Comparison of ENCODE assay signal across 2 cellular contexts in genomic region chr7:76330245-76330644, GRCh38.
TF ChIP-seq lines count a peak whose summit lies in the region.

No MANE protein-coding gene starts in this region.

TF ChIP-seq in liver, 16 proteins besides CTCF, POLR2A, EP300 and RAD21:
- TF ChIP-seq RXRA (IDR thresholded peaks at IDR 0.05) (peak; percentile 41 to 58), REST (IDR thresholded peaks at IDR 0.05) (no peak), HNF4G (IDR thresholded peaks at IDR 0.05) (no peak), HNF4A (conservative IDR thresholded peaks at IDR 0.05) (peak in 1 of 2 donors; percentile 44)

TF ChIP-seq in HepG2, 621 proteins besides CTCF, POLR2A, EP300 and RAD21:
- no peak for TF ChIP-seq ZNF484 (CRISPR knock-in tag; IDR thresholded peaks at IDR 0.05; ENCODE audit: borderline replicate concordance, low read depth)
- no peak for TF ChIP-seq SOX13 (IDR thresholded peaks at IDR 0.05)
- no peak for TF ChIP-seq SOX13 (CRISPR knock-in tag; conservative IDR thresholded peaks at IDR 0.05 in 1 of 2, IDR thresholded peaks at IDR 0.05 in 1 of 2)
- no peak for TF ChIP-seq ZNF572 (CRISPR knock-in tag; IDR thresholded peaks at IDR 0.05)
- TF ChIP-seq SAFB2 (CRISPR knock-in tag; IDR thresholded peaks at IDR 0.05; ENCODE audit: borderline replicate concordance, low read depth) = no peak
- no peak for TF ChIP-seq MZF1 (CRISPR knock-in tag; IDR thresholded peaks at IDR 0.05; ENCODE audit: borderline replicate concordance)
- TF ChIP-seq ZNF335 (CRISPR knock-in tag; IDR thresholded peaks at IDR 0.05) = no peak
- no peak for TF ChIP-seq PAWR (CRISPR knock-in tag; IDR thresholded peaks at IDR 0.05; ENCODE audit: borderline replicate concordance)
- no peak for TF ChIP-seq PHF8 (CRISPR knock-in tag; IDR thresholded peaks at IDR 0.05)
- TF ChIP-seq ZNF143 (CRISPR knock-in tag; IDR thresholded peaks at IDR 0.05) = no peak
- no peak for TF ChIP-seq ZNF280D (CRISPR knock-in tag; IDR thresholded peaks at IDR 0.05)
- TF ChIP-seq SP140L (CRISPR knock-in tag; IDR thresholded peaks at IDR 0.05; ENCODE audit: borderline replicate concordance) = no peak
- no peak for TF ChIP-seq KLF16 (CRISPR knock-in tag; IDR thresholded peaks at IDR 0.05)
- no peak for TF ChIP-seq NR2F6 (IDR thresholded peaks at IDR 0.05)
- no peak for TF ChIP-seq NR2F6 (CRISPR knock-in tag; IDR thresholded peaks at IDR 0.05)
- TF ChIP-seq SALL2 (CRISPR knock-in tag; IDR thresholded peaks at IDR 0.05) = no peak
- TF ChIP-seq HBP1 (CRISPR knock-in tag; IDR thresholded peaks at IDR 0.05; ENCODE audit: low read depth) = no peak
- no peak for TF ChIP-seq PHF21A (CRISPR knock-in tag; IDR thresholded peaks at IDR 0.05)
- no peak for TF ChIP-seq MED8 (CRISPR knock-in tag; IDR thresholded peaks at IDR 0.05; ENCODE audit: insufficient replicate concordance)
- TF ChIP-seq ZFP82 (CRISPR knock-in tag; IDR thresholded peaks at IDR 0.05; ENCODE audit: borderline replicate concordance) = no peak
